11 cellular contexts compared by ENCODE assay signal in genomic region chr13:52406629-52407028, GRCh38. TPM values are rescaled to one million over a fixed set of nuclear protein-coding genes. Genes with fewer than 3 reads are reported as not detected.
DNase-seq lines count a peak whose midpoint lies in the region; ATAC-seq and TF ChIP-seq lines count a peak whose summit lies in the region.
"Had no signal": no experiment of that assay in that cellular context is flagged by ENCODE, and none has a peak within 500 bp of the region (broad histone marks: within the 10 kb centered on the region; RNA-seq: fewer than 3 reads in every experiment).

No MANE protein-coding gene starts in this region.

- WGBS in SK-N-SH (ENCODE audit: low lambda C conversion rate) = 91% methylated on average over 4 of the region's 4 CpGs

- ATAC-seq in SK-N-SH treated with all-trans-retinoic acid at 6 μM for 48 hours (no peak), activated B cell treated with CpG ODN at 0.5 μM for 24 hours (ENCODE audit: low read depth) (no peak), HG03025 (IDR thresholded peaks at IDR 0.05; ENCODE audit: low FRiP score, unreplicated experiment) (no peak)
- ATAC-seq: K562 had no signal

- no peaks in the 10 kb centered on the region for H3F3A ChIP-seq in SK-N-SH (replicated peaks; ENCODE audit: insufficient read depth)

- no peak for TF ChIP-seq RAD21 in SK-N-SH (IDR thresholded peaks at IDR 0.05; ENCODE audit: low read length)

- no peaks in the 10 kb centered on the region for H3K9me3 ChIP-seq in SK-N-SH

- H3K79me2 ChIP-seq in SK-N-SH (ENCODE audit: insufficient read depth) = no peaks in the 10 kb centered on the region

- TF ChIP-seq CTCF in SK-N-SH (IDR thresholded peaks at IDR 0.05) (no peak), activated B cell treated with CpG ODN at 0.5 μM for 24 hours (IDR thresholded peaks at IDR 0.05) (no peak), fibroblast of the aortic adventitia (IDR thresholded peaks at IDR 0.05; ENCODE audit: insufficient read depth, low read length) (no peak)

- H3K27ac ChIP-seq in SK-N-SH (ENCODE audit: low read depth in 2 of 2, low read length in 1 of 2) = no peak overlapping the region
- H3K27ac ChIP-seq: 22Rv1 had no signal

- H3K27ac Mint-ChIP-seq in activated B cell treated with CpG ODN at 0.5 μM for 24 hours = no peak overlapping the region

- no peaks in the 10 kb centered on the region for H3K9me3 Mint-ChIP-seq in activated B cell treated with CpG ODN at 0.5 μM for 24 hours

- peak overlapping the region; percentile 72; the same call in 1 of the 2 replicates for H2AFZ ChIP-seq in SK-N-SH (ENCODE audit: low read depth)

- peak overlapping the region; percentile 76 to 85 for H3K4me3 ChIP-seq in SK-N-SH (ENCODE audit: low read depth in 2 of 2, low read length in 1 of 2)
- peak overlapping the region; percentile 74 for H3K4me3 ChIP-seq in fibroblast of the aortic adventitia (ENCODE audit: low read depth, low read length)
- H3K4me3 ChIP-seq in skeletal muscle cell (ENCODE audit: low read depth, low read length) = peak overlapping the region; percentile 78
- H3K4me3 ChIP-seq: K562 had no signal

- peaks cover 7% of the 10 kb centered on the region for H3K36me3 Mint-ChIP-seq in activated B cell treated with CpG ODN at 0.5 μM for 24 hours (ENCODE audit: low read depth)

- H3K4me3 Mint-ChIP-seq in activated B cell treated with CpG ODN at 0.5 μM for 24 hours = peak overlapping the region; percentile 50

- H3K4me1 ChIP-seq in SK-N-SH (ENCODE audit: control insufficient read depth in 1 of 2, insufficient read depth in 2 of 2, low read depth in 1 of 2, low read length in 1 of 2) = peaks cover 3 to 5% of the 10 kb centered on the region in 2 experiments; a peak in 1 of 4 replicates

- CTCF ChIA-PET in SK-N-SH (lab: Yijun Ruan, JAX) = interaction anchor here (1.2 to 3.1 kb wide), 3 partner anchors 22 to 44 kb away, joined by 4 to 18 read pairs (median 16); partner anchors contain the start of gene VPS36
- CTCF ChIA-PET in activated B cell treated with CpG ODN at 0.5 μM for 24 hours (lab: Charles Lee) = no interaction called here

- no peak for TF ChIP-seq EP300 in SK-N-SH (IDR thresholded peaks at IDR 0.05; ENCODE audit: borderline replicate concordance in 1 of 2, low read depth in 1 of 2, low read length in 1 of 2)

- DNase-seq in SK-N-SH (no peak), activated B cell treated with CpG ODN at 0.5 μM for 24 hours (no peak), fibroblast of the aortic adventitia (ENCODE audit: low read depth) (peak; percentile 28), skeletal muscle cell (ENCODE audit: low read depth) (no peak), NCI-H1048 (lab: John Stamatoyannopoulos, UW) (no peak)
- no peak for DNase-seq in stimulated activated CD4-positive, alpha-beta T cell treated with anti-CD3 and anti-CD28 coated beads, Interleukin-4, amount 100 ng/mL, for 1 hour
- DNase-seq: NCI-H446 treated with DMSO at 0.1 percent for 48 hours had no signal

- POLR2A ChIA-PET in SK-N-SH (lab: Yijun Ruan, JAX) = no interaction called here
- POLR2A ChIA-PET in activated B cell treated with CpG ODN at 0.5 μM for 24 hours (lab: Charles Lee) = interaction anchor here (1.1 kb wide), 1 partner anchor 16 kb away, joined by 3 read pairs; no protein-coding TSS in a partner anchor

- intact Hi-C loops in activated B cell treated with CpG ODN at 0.5 μM for 24 hours (cut with micrococcal nuclease) = no loop called here

- no peaks in the 10 kb centered on the region for H4K20me1 ChIP-seq in SK-N-SH (ENCODE audit: insufficient read depth)

- H3K9me2 ChIP-seq in SK-N-SH = no peaks in the 10 kb centered on the region

- H3K27me3 Mint-ChIP-seq in activated B cell treated with CpG ODN at 0.5 μM for 24 hours = peaks cover 14% of the 10 kb centered on the region

- H3K36me3 ChIP-seq in SK-N-SH (replicated peaks in 1 of 2; ENCODE audit: control insufficient read depth in 1 of 2, insufficient read depth in 2 of 2, low read length in 1 of 2) = peaks cover 3 to 11% of the 10 kb centered on the region in 2 experiments

- peak overlapping the region; percentile 82 for H3K4me2 ChIP-seq in SK-N-SH

- peaks cover 29% of the 10 kb centered on the region for H3K4me1 Mint-ChIP-seq in activated B cell treated with CpG ODN at 0.5 μM for 24 hours

- H3K27me3 ChIP-seq in SK-N-SH (ENCODE audit: insufficient read depth) = no peaks in the 10 kb centered on the region

- H3K9ac ChIP-seq in SK-N-SH = peak overlapping the region; percentile 66; the same call in 1 of the 2 replicates

TF ChIP-seq in SK-N-SH, 30 proteins besides CTCF, POLR2A, EP300 and RAD21 (continues in another document):
- TF ChIP-seq YY1 (IDR thresholded peaks at IDR 0.05; ENCODE audit: low read depth) = no peak
- TF ChIP-seq REST (IDR thresholded peaks at IDR 0.05; ENCODE audit: low read depth, low read length) = no peak
- no peak for TF ChIP-seq ELF1 (IDR thresholded peaks at IDR 0.05)
- TF ChIP-seq GATA2 (CRISPR knock-in tag; IDR thresholded peaks at IDR 0.05) = no peak
- no peak for TF ChIP-seq TCF12 (IDR thresholded peaks at IDR 0.05)
- no peak for TF ChIP-seq RCOR1 (IDR thresholded peaks at IDR 0.05; ENCODE audit: low read length)

TF ChIP-seq in SK-N-SH treated with all-trans-retinoic acid at 6 μM for 48 hours, 23 proteins besides CTCF, POLR2A, EP300 and RAD21:
- no peak for TF ChIP-seq ZFP30 (CRISPR knock-in tag; IDR thresholded peaks at IDR 0.05)
- TF ChIP-seq CREB5 (CRISPR knock-in tag; IDR thresholded peaks at IDR 0.05; ENCODE audit: low read depth) = no peak
- no peak for TF ChIP-seq PPARA (CRISPR knock-in tag; IDR thresholded peaks at IDR 0.05; ENCODE audit: borderline replicate concordance)
- TF ChIP-seq TOX (CRISPR knock-in tag; IDR thresholded peaks at IDR 0.05; ENCODE audit: borderline replicate concordance) = no peak
- TF ChIP-seq ZNF8 (CRISPR knock-in tag; IDR thresholded peaks at IDR 0.05) = no peak
- no peak for TF ChIP-seq RARB (CRISPR knock-in tag; IDR thresholded peaks at IDR 0.05)
- TF ChIP-seq POU6F1 (CRISPR knock-in tag; IDR thresholded peaks at IDR 0.05; ENCODE audit: borderline replicate concordance, low read depth) = no peak

RNA-seq across cellular contexts. Expression of gene THSD1, which starts 0.7 kb away (rescaled TPM):
- polyA plus RNA-seq in SK-N-SH (2012; rRNA removed) = 8.9 and 10.1 TPM in 2 replicates
- polyA plus RNA-seq in SK-N-SH (2012; cell fraction: cytosol; rRNA removed) = 6.2 and 8.1 TPM in 2 replicates
- 12.0 and 14.6 TPM in 2 replicates for polyA plus RNA-seq in SK-N-SH (2012; cell fraction: nucleus; rRNA removed)
- total RNA-seq in activated B cell treated with CpG ODN at 0.5 μM for 24 hours (0.31 and 0.46 TPM in 2 replicates), fibroblast of the aortic adventitia (ENCODE audit: low replicate concordance) (4.8 and 6.0 TPM in 2 replicates)

RNA-seq across cellular contexts. Expression of gene VPS36, which starts 43.8 kb away (rescaled TPM):
- 9.9 and 14.5 TPM in 2 replicates for polyA plus RNA-seq in SK-N-SH (2012; rRNA removed)
- polyA plus RNA-seq in SK-N-SH (2012; cell fraction: cytosol; rRNA removed) = 10.2 and 13.1 TPM in 2 replicates
- 25.8 and 48.0 TPM in 2 replicates for polyA plus RNA-seq in SK-N-SH (2012; cell fraction: nucleus; rRNA removed)
- total RNA-seq in activated B cell treated with CpG ODN at 0.5 μM for 24 hours (51.8 and 60.6 TPM in 2 replicates), fibroblast of the aortic adventitia (ENCODE audit: low replicate concordance) (39.1 and 62.5 TPM in 2 replicates)

RNA-seq across cellular contexts. Expression of gene CKAP2, which starts 48.6 kb away (rescaled TPM):
- polyA plus RNA-seq in SK-N-SH (2012; rRNA removed) = 7.1 TPM in 2 replicates
- 12.4 and 15.4 TPM in 2 replicates for polyA plus RNA-seq in SK-N-SH (2012; cell fraction: cytosol; rRNA removed)
- polyA plus RNA-seq in SK-N-SH (2012; cell fraction: nucleus; rRNA removed) = 3.9 and 8.4 TPM in 2 replicates
- total RNA-seq in activated B cell treated with CpG ODN at 0.5 μM for 24 hours = 11.8 and 13.8 TPM in 2 replicates
- 9.2 and 55.5 TPM in 2 replicates for total RNA-seq in fibroblast of the aortic adventitia (ENCODE audit: low replicate concordance)
